8 cellular contexts compared by ENCODE assay signal in the genomic region with DNA sequence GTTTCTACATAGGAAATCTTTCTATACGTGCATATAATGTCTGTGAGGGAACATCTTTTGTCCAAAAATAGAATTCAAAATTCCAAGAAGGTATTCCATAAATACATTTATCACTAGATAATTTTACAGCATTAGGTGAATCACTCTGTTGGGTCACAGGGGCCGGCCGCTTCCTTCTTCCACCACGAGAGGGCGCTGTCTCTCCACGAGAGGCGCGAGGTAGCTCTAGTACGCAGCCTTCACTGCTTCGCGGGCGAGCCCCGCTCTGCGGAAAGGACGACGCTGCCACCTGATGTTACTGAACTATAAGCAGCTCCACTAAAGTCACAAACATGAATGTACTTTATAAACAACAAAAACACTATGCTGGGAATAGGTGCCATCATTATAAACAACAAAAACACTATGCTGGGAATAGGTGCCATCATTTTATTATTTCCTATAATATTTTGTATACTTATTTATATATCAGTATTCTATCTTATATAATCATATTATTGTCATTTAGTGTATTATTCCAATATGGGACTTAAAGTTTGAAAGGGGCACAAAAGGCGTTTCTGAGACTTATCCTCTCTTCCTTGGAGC.
DNase-seq lines count a peak whose midpoint lies in the region; ATAC-seq and TF ChIP-seq lines count a peak whose summit lies in the region.

No MANE protein-coding gene starts in this region.

- CTCF ChIA-PET in IMR-90 (lab: Yijun Ruan, JAX): interaction anchor here (0.5 to 1.1 kb wide), 10 partner anchors 14 to 822 kb away, joined by 3 to 7 read pairs (median 3); no protein-coding TSS in a partner anchor

- H4K20me1 ChIP-seq in IMR-90 (ENCODE audit: insufficient read depth, low read length) (no peaks in the 10 kb centered on the region), OCI-LY1 (ENCODE audit: insufficient read depth, low read length) (no peaks in the 10 kb centered on the region)

- H3K56ac ChIP-seq in IMR-90 (ENCODE audit: extremely low read depth, insufficient read depth, low read length): no peak overlapping the region

- H3K4me1 ChIP-seq in IMR-90 (ENCODE audit: control insufficient read depth, insufficient read depth, low read length): no peaks in the 10 kb centered on the region
- peaks cover 7% of the 10 kb centered on the region for H3K4me1 ChIP-seq in OCI-LY1 (ENCODE audit: insufficient read depth, low read length, severe bottlenecking)
- H3K4me1 ChIP-seq in mucosa of descending colon (ENCODE audit: low read depth): no peaks in the 10 kb centered on the region

- no peak overlapping the region for H2BK20ac ChIP-seq in IMR-90 (ENCODE audit: low read depth, low read length)

- peaks cover 17% of the 10 kb centered on the region for H3K36me3 ChIP-seq in IMR-90 (ENCODE audit: control insufficient read depth, insufficient read depth, low read length)
- peaks cover 48% of the 10 kb centered on the region for H3K36me3 ChIP-seq in OCI-LY1 (ENCODE audit: insufficient read depth, low read length)
- no peaks in the 10 kb centered on the region for H3K36me3 ChIP-seq in mucosa of descending colon (ENCODE audit: low read depth)

- H3K9ac ChIP-seq in IMR-90 (ENCODE audit: low read depth, low read length): no peak overlapping the region
- no peak overlapping the region for H3K9ac ChIP-seq in OCI-LY1 (ENCODE audit: low read length)

- no peaks in the 10 kb centered on the region for H3K4me1 Mint-ChIP-seq in endothelial cell (ENCODE audit: unreplicated experiment)

- H3K9me3 ChIP-seq in IMR-90 (ENCODE audit: control insufficient read depth, insufficient read depth, low read length) (no peaks in the 10 kb centered on the region), OCI-LY1 (ENCODE audit: low read length) (no peaks in the 10 kb centered on the region), mucosa of descending colon (no peaks in the 10 kb centered on the region)

- 0% methylated on average over 4 of the region's 17 CpGs; no CpG with 5 or more reads in 1 of the 2 experiments for WGBS in IMR-90 (ENCODE audit: extremely low coverage in 2 of 2, insufficient read length in 1 of 2), 2 experiments

- no peaks in the 10 kb centered on the region for H3F3A ChIP-seq in OCI-LY1 (ENCODE audit: insufficient read depth, low read length)

- no peak overlapping the region for H3K27ac ChIP-seq in IMR-90 (ENCODE audit: insufficient read depth, low read length)
- H3K27ac ChIP-seq in OCI-LY1 (ENCODE audit: low read depth, low read length, poor library complexity, severe bottlenecking): peak overlapping the region; percentile 32

- H3K4ac ChIP-seq in IMR-90 (ENCODE audit: low read depth, low read length): 0 out of 2 replicates have a peak overlapping the region, but pooled peaks have one; percentile 7

- ATAC-seq in IMR-90 (ENCODE audit: low read depth) (peak; percentile 99), mucosa of descending colon (peak; percentile 97)

- dilution Hi-C loops in IMR-90 (cut with HindIII; ENCODE audit: low sequenced_read_pairs, unreplicated experiment): no loop called here

- H3K36me3 Mint-ChIP-seq in endothelial cell (ENCODE audit: low read depth, unreplicated experiment): no peaks in the 10 kb centered on the region

- H3K4me2 ChIP-seq in IMR-90 (ENCODE audit: low read depth, low read length) (no peak overlapping the region), OCI-LY1 (ENCODE audit: low read length) (no peak overlapping the region)

- no peaks in the 10 kb centered on the region for H3K9me3 Mint-ChIP-seq in endothelial cell (ENCODE audit: unreplicated experiment)

- POLR2A ChIA-PET in IMR-90 (lab: Charles Lee; ENCODE audit: unreplicated experiment): no interaction called here

- H3K18ac ChIP-seq in IMR-90 (ENCODE audit: low read depth, low read length): no peak overlapping the region

- no peaks in the 10 kb centered on the region; the same call in 1 of the 2 replicates for H3K9me1 ChIP-seq in IMR-90 (ENCODE audit: insufficient read depth, low read length)

- peak overlapping the region; percentile 15 for H2AFZ ChIP-seq in IMR-90 (replicated peaks; ENCODE audit: low read length, poor library complexity)
- H2AFZ ChIP-seq in OCI-LY1 (ENCODE audit: low read length): no peak overlapping the region

- no peak overlapping the region; the same call in 2 of the 3 replicates for H2BK15ac ChIP-seq in IMR-90 (ENCODE audit: low read depth, low read length)

- no peak overlapping the region for H3K4me3 ChIP-seq in AG09309 (ENCODE audit: control insufficient read depth, low read depth, low read length)
- H3K4me3 ChIP-seq in IMR-90 (ENCODE audit: insufficient read depth, low read depth, low read length): no peak overlapping the region
- no peak overlapping the region for H3K4me3 ChIP-seq in OCI-LY1 (ENCODE audit: low read depth, low read length, poor library complexity, severe bottlenecking)
- no peak overlapping the region for H3K4me3 ChIP-seq in mucosa of descending colon

- no peak overlapping the region for H2BK120ac ChIP-seq in IMR-90 (ENCODE audit: low read depth, low read length)

- peaks cover 4% of the 10 kb centered on the region for H3K27me3 Mint-ChIP-seq in endothelial cell (ENCODE audit: unreplicated experiment)

- no peak for TF ChIP-seq POLR2A in IMR-90 (IDR thresholded peaks at IDR 0.05; ENCODE audit: low read depth, low read length)

- H3K14ac ChIP-seq in IMR-90 (replicated peaks; ENCODE audit: low read depth, low read length): no peak overlapping the region

- TF ChIP-seq CTCF in AG09309 (IDR thresholded peaks at IDR 0.05; ENCODE audit: control insufficient read depth, insufficient read depth, low read depth, low read length, missing control alignments) (peak; percentile 98), IMR-90 (conservative IDR thresholded peaks at IDR 0.05; ENCODE audit: low read depth, low read length) (peak; percentile 97), OCI-LY1 (IDR thresholded peaks at IDR 0.05; ENCODE audit: low read length) (peak; percentile 97), endothelial cell (IDR thresholded peaks at IDR 0.05; ENCODE audit: unreplicated experiment) (peak; percentile 96), mucosa of descending colon (IDR thresholded peaks at IDR 0.05) (peak; percentile 98)

- H2AK5ac ChIP-seq in IMR-90 (ENCODE audit: low read depth, low read length): no peak overlapping the region

- intact Hi-C loops in IMR-90 (cut with micrococcal nuclease): loop anchor here (1.0 to 5.0 kb wide), 3 partner anchors 168 to 701 kb away; no protein-coding TSS in a partner anchor
- intact Hi-C loops in mucosa of descending colon (cut with DNase I, micrococcal nuclease): loop anchor here in 1 of 2 donors (10.0 kb wide), 1 partner anchor 686 kb away; no protein-coding TSS in a partner anchor

- H2AK9ac ChIP-seq in IMR-90 (replicated peaks; ENCODE audit: low read depth, low read length, poor library complexity): no peak overlapping the region

- H3K79me1 ChIP-seq in IMR-90 (ENCODE audit: low read depth in 1 of 2, low read length in 2 of 2): no peaks in the 10 kb centered on the region

- H3K23ac ChIP-seq in IMR-90 (ENCODE audit: low read depth, low read length): no peak overlapping the region

- BruUV-seq in IMR-90 (replicated peaks; lab: Mats Ljungman, UMichigan): no TSS peak

- peak; percentile 99 for TF ChIP-seq RAD21 in IMR-90 (IDR thresholded peaks at IDR 0.05; ENCODE audit: low read length)

- in situ Hi-C loops in IMR-90 (cut with MboI; ENCODE audit: low sequenced_read_pairs): no loop called here

- H4K91ac ChIP-seq in IMR-90 (ENCODE audit: insufficient read depth, low read depth, low read length): no peak overlapping the region

- no peak overlapping the region for H3K27ac Mint-ChIP-seq in endothelial cell (ENCODE audit: unreplicated experiment)

- H3K27me3 ChIP-seq in IMR-90 (ENCODE audit: control insufficient read depth, insufficient read depth, low read length) (no peaks in the 10 kb centered on the region), OCI-LY1 (ENCODE audit: insufficient read depth, low read length) (no peaks in the 10 kb centered on the region)

- no peak overlapping the region for H4K5ac ChIP-seq in IMR-90 (ENCODE audit: low read depth, low read length)

- H3K79me2 ChIP-seq in OCI-LY1 (ENCODE audit: insufficient read depth, low read length): no peaks in the 10 kb centered on the region

- no peaks in the 10 kb centered on the region for H3K9me2 ChIP-seq in OCI-LY1 (ENCODE audit: low read depth, low read length)

- H3K4me3 Mint-ChIP-seq in endothelial cell (ENCODE audit: unreplicated experiment): no peak overlapping the region

- DNase-seq in AG09309 (ENCODE audit: low read depth): peak; percentile 23
- peak; percentile 73 for DNase-seq in GM19238 (ENCODE audit: insufficient read length, low spot score)
- DNase-seq in IMR-90: peak; percentile 67
- peak; percentile 73 for DNase-seq in activated CD8-positive, alpha-beta memory T cell treated with anti-CD3 and anti-CD28 coated beads, Interleukin-2, amount 50 U/mL, for 24 hours (ENCODE audit: extremely low read depth)
- peak; percentile 90 for DNase-seq in endothelial cell (ENCODE audit: low spot score)
- peak; percentile 83 to 90 (median 85) for DNase-seq in mucosa of descending colon
- DNase-seq in stimulated activated CD8-positive, alpha-beta memory T cell treated with anti-CD3 and anti-CD28 coated beads, Interleukin-4, amount 100 ng/mL, for 24 hours (ENCODE audit: low read depth): peak; percentile 84

- no peak overlapping the region for H2BK5ac ChIP-seq in IMR-90 (ENCODE audit: low read depth, low read length, poor library complexity, severe bottlenecking)

- no peak overlapping the region for H4K8ac ChIP-seq in IMR-90 (ENCODE audit: low read depth in 2 of 2, low read length in 2 of 2)

TF ChIP-seq in IMR-90, 13 proteins besides CTCF, POLR2A, EP300 and RAD21 (continues in another document):
- TF ChIP-seq RFX5 (IDR thresholded peaks at IDR 0.05; ENCODE audit: low read depth, low read length) (no peak), FOS (IDR thresholded peaks at IDR 0.05; ENCODE audit: low read depth, low read length) (0 out of 2 replicates have a peak, but pooled peaks have one; percentile 25), MXI1 (IDR thresholded peaks at IDR 0.05; ENCODE audit: borderline replicate concordance, low read depth, low read length) (no peak), CHD1 (IDR thresholded peaks at IDR 0.05; ENCODE audit: low read depth, low read length) (no peak)
- TF ChIP-seq, protein P1, sequence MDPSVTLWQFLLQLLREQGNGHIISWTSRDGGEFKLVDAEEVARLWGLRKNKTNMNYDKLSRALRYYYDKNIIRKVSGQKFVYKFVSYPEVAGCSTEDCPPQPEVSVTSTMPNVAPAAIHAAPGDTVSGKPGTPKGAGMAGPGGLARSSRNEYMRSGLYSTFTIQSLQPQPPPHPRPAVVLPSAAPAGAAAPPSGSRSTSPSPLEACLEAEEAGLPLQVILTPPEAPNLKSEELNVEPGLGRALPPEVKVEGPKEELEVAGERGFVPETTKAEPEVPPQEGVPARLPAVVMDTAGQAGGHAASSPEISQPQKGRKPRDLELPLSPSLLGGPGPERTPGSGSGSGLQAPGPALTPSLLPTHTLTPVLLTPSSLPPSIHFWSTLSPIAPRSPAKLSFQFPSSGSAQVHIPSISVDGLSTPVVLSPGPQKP (IDR thresholded peaks at IDR 0.05; ENCODE audit: borderline replicate concordance, low read depth, low read length): no peak

Comparison
In these comparisons a context has a peak if more than half of its experiments do, and no peak if none do; other contexts are left out.
1. DNase-seq: peak in every context shown above with its lines; median percentile 90 in endothelial cell; 85 in mucosa of descending colon; 84 in stimulated activated CD8-positive, alpha-beta memory T cell treated with anti-CD3 and anti-CD28 coated beads, Interleukin-4, amount 100 ng/mL, for 24 hours; 73 in GM19238; 73 in activated CD8-positive, alpha-beta memory T cell treated with anti-CD3 and anti-CD28 coated beads, Interleukin-2, amount 50 U/mL, for 24 hours; 67 in IMR-90; 23 in AG09309.